In genomic region chr3:23650371-23651140, GRCh38 we compare ENCODE assay signal across 11 cellular contexts.
DNase-seq lines count a peak whose midpoint lies in the region; ATAC-seq and TF ChIP-seq lines count a peak whose summit lies in the region.
"Had no signal": no experiment of that assay in that cellular context is flagged by ENCODE, and none has a peak within 500 bp of the region (broad histone marks: within the 10 kb centered on the region; RNA-seq: fewer than 3 reads in every experiment).

No MANE protein-coding gene starts in this region.

- H3K36me3 ChIP-seq in kidney epithelial cell (ENCODE audit: control insufficient read depth, insufficient read depth, low read length): no peaks in the 10 kb centered on the region
- H3K36me3 ChIP-seq: BE2C had no signal

- CTCF ChIA-PET in AG04450 (lab: Charles Lee): interaction anchor here (0.6 kb wide), 1 partner anchor 20 kb away, joined by 3 read pairs; no protein-coding TSS in a partner anchor

- TF ChIP-seq CTCF in AG04450 (IDR thresholded peaks at IDR 0.05; ENCODE audit: low read depth, low read length) (no peak), kidney epithelial cell (IDR thresholded peaks at IDR 0.05; ENCODE audit: insufficient read depth, low read length, poor library complexity, severe bottlenecking) (no peak)

- no peak for ATAC-seq in HG03025 (IDR thresholded peaks at IDR 0.05; ENCODE audit: low FRiP score, unreplicated experiment)
- ATAC-seq: natural killer cell treated with Interleukin-12 subunit alpha and Interleukin-12 subunit beta and Interleukin-15 and Interleukin-18, amount 100 ng/mL, for 72 hours had no signal

- H3K27me3 ChIP-seq in AG04450 (ENCODE audit: control insufficient read depth, insufficient read depth, low read length): no peaks in the 10 kb centered on the region
- no peaks in the 10 kb centered on the region for H3K27me3 ChIP-seq in kidney epithelial cell (ENCODE audit: control insufficient read depth, insufficient read depth, low read length)
- H3K27me3 ChIP-seq: BE2C had no signal

- H3K9me3 ChIP-seq in AG04450 (ENCODE audit: control insufficient read depth, insufficient read depth, low read length): no peaks in the 10 kb centered on the region
- H3K9me3 ChIP-seq: BE2C had no signal

- H3K4me3 ChIP-seq in AG04450 (ENCODE audit: low read depth, low read length) (peak overlapping the region; percentile 3; the same call in 1 of the 2 replicates), kidney epithelial cell (ENCODE audit: low read depth, low read length) (no peak overlapping the region)

- POLR2A ChIA-PET in AG04450 (lab: Yijun Ruan, JAX): no interaction called here

- DNase-seq in AG04450 (ENCODE audit: low read depth, low spot score): peak; percentile 80
- DNase-seq in Kasumi-1 (lab: John Stamatoyannopoulos, UW): peak; percentile 10 to 20
- peak; percentile 95 for DNase-seq in amniotic epithelial cell (ENCODE audit: low read depth)
- peak; percentile 34 for DNase-seq in kidney epithelial cell (ENCODE audit: low read depth)
- no peak for DNase-seq in GF-D8 (lab: John Stamatoyannopoulos, UW)
- no peak for DNase-seq in HuH-7 (ENCODE audit: low spot score)
- DNase-seq in NCI-H1105 treated with DMSO at 0.1 percent for 48 hours (lab: John Stamatoyannopoulos, UW): no peak
- DNase-seq: BE2C, NCI-H774 had no signal

- peak overlapping the region; percentile 98 for H3K27ac ChIP-seq in AG04450 (ENCODE audit: low read depth, low read length)

Comparison
In these comparisons a context has a peak if more than half of its experiments do, and no peak if none do; other contexts are left out.
1. DNase-seq: peak in AG04450 (single experiment), Kasumi-1 (2 of 2), amniotic epithelial cell (single experiment) and kidney epithelial cell (single experiment); none in GF-D8 (single experiment), HuH-7 (single experiment) and NCI-H1105 treated with DMSO at 0.1 percent for 48 hours (single experiment).